In genomic region chr6:32825966-32826365, GRCh38 we compare ENCODE assay signal across 1 cellular context.
TF ChIP-seq lines count a peak whose summit lies in the region.

No MANE protein-coding gene starts in this region.

TF ChIP-seq in K562, 482 proteins besides CTCF, POLR2A, EP300 and RAD21:
- TF ChIP-seq, protein P1, sequence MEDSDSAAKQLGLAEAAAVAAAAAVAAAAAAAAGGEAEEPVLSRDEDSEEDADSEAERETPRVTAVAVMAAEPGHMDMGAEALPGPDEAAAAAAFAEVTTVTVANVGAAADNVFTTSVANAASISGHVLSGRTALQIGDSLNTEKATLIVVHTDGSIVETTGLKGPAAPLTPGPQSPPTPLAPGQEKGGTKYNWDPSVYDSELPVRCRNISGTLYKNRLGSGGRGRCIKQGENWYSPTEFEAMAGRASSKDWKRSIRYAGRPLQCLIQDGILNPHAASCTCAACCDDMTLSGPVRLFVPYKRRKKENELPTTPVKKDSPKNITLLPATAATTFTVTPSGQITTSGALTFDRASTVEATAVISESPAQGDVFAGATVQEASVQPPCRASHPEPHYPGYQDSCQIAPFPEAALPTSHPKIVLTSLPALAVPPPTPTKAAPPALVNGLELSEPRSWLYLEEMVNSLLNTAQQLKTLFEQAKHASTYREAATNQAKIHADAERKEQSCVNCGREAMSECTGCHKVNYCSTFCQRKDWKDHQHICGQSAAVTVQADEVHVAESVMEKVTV (CRISPR knock-in tag; IDR thresholded peaks at IDR 0.05), result 0 out of 2 replicates have a peak, but pooled peaks have one; percentile 23
- TF ChIP-seq SP1 (CRISPR knock-in tag; IDR thresholded peaks at IDR 0.05) (no peak), SMC3 (conservative IDR thresholded peaks at IDR 0.05; ENCODE audit: insufficient read depth, low read depth, low read length) (0 out of 2 replicates have a peak, but pooled peaks have one; percentile 27), CC2D1A (IDR thresholded peaks at IDR 0.05) (0 out of 2 replicates have a peak, but pooled peaks have one; percentile 25), CREB3 (tag; conservative IDR thresholded peaks at IDR 0.05; ENCODE audit: low read depth) (no peak)
- TF ChIP-seq, protein P2, sequence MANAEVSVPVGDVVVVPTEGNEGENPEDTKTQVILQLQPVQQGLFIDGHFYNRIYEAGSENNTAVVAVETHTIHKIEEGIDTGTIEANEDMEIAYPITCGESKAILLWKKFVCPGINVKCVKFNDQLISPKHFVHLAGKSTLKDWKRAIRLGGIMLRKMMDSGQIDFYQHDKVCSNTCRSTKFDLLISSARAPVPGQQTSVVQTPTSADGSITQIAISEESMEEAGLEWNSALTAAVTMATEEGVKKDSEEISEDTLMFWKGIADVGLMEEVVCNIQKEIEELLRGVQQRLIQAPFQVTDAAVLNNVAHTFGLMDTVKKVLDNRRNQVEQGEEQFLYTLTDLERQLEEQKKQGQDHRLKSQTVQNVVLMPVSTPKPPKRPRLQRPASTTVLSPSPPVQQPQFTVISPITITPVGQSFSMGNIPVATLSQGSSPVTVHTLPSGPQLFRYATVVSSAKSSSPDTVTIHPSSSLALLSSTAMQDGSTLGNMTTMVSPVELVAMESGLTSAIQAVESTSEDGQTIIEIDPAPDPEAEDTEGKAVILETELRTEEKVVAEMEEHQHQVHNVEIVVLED (CRISPR knock-in tag; IDR thresholded peaks at IDR 0.05), result no peak
- TF ChIP-seq, protein P3, sequence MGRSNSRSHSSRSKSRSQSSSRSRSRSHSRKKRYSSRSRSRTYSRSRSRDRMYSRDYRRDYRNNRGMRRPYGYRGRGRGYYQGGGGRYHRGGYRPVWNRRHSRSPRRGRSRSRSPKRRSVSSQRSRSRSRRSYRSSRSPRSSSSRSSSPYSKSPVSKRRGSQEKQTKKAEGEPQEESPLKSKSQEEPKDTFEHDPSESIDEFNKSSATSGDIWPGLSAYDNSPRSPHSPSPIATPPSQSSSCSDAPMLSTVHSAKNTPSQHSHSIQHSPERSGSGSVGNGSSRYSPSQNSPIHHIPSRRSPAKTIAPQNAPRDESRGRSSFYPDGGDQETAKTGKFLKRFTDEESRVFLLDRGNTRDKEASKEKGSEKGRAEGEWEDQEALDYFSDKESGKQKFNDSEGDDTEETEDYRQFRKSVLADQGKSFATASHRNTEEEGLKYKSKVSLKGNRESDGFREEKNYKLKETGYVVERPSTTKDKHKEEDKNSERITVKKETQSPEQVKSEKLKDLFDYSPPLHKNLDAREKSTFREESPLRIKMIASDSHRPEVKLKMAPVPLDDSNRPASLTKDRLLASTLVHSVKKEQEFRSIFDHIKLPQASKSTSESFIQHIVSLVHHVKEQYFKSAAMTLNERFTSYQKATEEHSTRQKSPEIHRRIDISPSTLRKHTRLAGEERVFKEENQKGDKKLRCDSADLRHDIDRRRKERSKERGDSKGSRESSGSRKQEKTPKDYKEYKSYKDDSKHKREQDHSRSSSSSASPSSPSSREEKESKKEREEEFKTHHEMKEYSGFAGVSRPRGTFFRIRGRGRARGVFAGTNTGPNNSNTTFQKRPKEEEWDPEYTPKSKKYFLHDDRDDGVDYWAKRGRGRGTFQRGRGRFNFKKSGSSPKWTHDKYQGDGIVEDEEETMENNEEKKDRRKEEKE (IDR thresholded peaks at IDR 0.05; ENCODE audit: borderline replicate concordance in 1 of 2, control insufficient read depth in 1 of 2, low read depth in 2 of 2, low read length in 1 of 2), result no peak
